ENCODE assay signal across 8 cellular contexts in the genomic region with DNA sequence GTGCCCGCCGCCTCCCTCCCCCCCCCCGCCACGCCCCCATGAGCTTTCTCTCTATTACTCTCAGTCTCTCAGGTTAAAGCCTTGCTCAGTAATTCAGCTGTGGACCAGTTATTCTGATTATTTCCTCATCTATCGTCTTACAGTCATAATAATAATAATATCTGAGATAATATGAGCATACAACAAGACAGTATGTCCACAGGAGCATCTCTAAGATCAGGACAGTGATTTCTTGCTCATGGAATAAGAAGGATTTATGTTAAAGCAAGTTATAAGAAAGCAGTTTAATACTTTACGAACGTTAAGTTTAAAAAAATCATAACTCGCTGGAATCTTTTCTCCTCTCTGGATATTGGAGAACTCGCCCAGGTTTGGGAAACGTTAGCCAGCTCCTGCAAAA. TPM values are rescaled to one million over a fixed set of nuclear protein-coding genes. Genes with fewer than 3 reads are reported as not detected.
DNase-seq lines count a peak whose midpoint lies in the region; ATAC-seq and TF ChIP-seq lines count a peak whose summit lies in the region.

No MANE protein-coding gene starts in this region.

- H3K27me3 ChIP-seq in upper lobe of right lung, result no peaks in the 10 kb centered on the region

- TF ChIP-seq CTCF in choroid plexus epithelial cell (conservative IDR thresholded peaks at IDR 0.05; ENCODE audit: low read depth, low read length) (no peak), mesothelial cell of epicardium (IDR thresholded peaks at IDR 0.05; ENCODE audit: unreplicated experiment) (no peak), upper lobe of right lung (IDR thresholded peaks at IDR 0.05) (no peak)

- intact Hi-C loops in upper lobe of right lung (cut with DNase I), result no loop called here

- no peaks in the 10 kb centered on the region for H3K9me3 ChIP-seq in upper lobe of right lung

- no peaks in the 10 kb centered on the region for H3K36me3 Mint-ChIP-seq in activated naive CD4-positive, alpha-beta T cell treated with anti-CD3 and anti-CD28 coated beads, Interleukin-2, amount 50 U/mL, for 24 hours
- no peaks in the 10 kb centered on the region for H3K36me3 Mint-ChIP-seq in mesothelial cell of epicardium

- peak overlapping the region; percentile 85 for H3K4me3 Mint-ChIP-seq in activated naive CD4-positive, alpha-beta T cell treated with anti-CD3 and anti-CD28 coated beads, Interleukin-2, amount 50 U/mL, for 24 hours
- H3K4me3 Mint-ChIP-seq in mesothelial cell of epicardium, result peak overlapping the region; percentile 86

- H3K4me1 Mint-ChIP-seq in activated naive CD4-positive, alpha-beta T cell treated with anti-CD3 and anti-CD28 coated beads, Interleukin-2, amount 50 U/mL, for 24 hours, result peaks cover 10% of the 10 kb centered on the region
- H3K4me1 Mint-ChIP-seq in mesothelial cell of epicardium, result peaks cover 65% of the 10 kb centered on the region

- H3K27ac ChIP-seq in upper lobe of right lung, result peak overlapping the region; percentile 84

- H3K36me3 ChIP-seq in upper lobe of right lung, result no peaks in the 10 kb centered on the region

- no peak for ATAC-seq in upper lobe of right lung
- no peak for ATAC-seq in HG03280 (IDR thresholded peaks at IDR 0.05; ENCODE audit: unreplicated experiment)
- ATAC-seq in HG02763 (IDR thresholded peaks at IDR 0.05; ENCODE audit: unreplicated experiment), result no peak
- ATAC-seq in HG02973 (IDR thresholded peaks at IDR 0.05; ENCODE audit: unreplicated experiment), result no peak

- H3K27me3 Mint-ChIP-seq in activated naive CD4-positive, alpha-beta T cell treated with anti-CD3 and anti-CD28 coated beads, Interleukin-2, amount 50 U/mL, for 24 hours, result peaks cover 7% of the 10 kb centered on the region
- no peaks in the 10 kb centered on the region for H3K27me3 Mint-ChIP-seq in mesothelial cell of epicardium (ENCODE audit: low read depth)

- H3K27ac Mint-ChIP-seq in activated naive CD4-positive, alpha-beta T cell treated with anti-CD3 and anti-CD28 coated beads, Interleukin-2, amount 50 U/mL, for 24 hours, result no peak overlapping the region
- H3K27ac Mint-ChIP-seq in mesothelial cell of epicardium, result peak overlapping the region; percentile 99

- no peak for DNase-seq in activated naive CD4-positive, alpha-beta T cell treated with anti-CD3 and anti-CD28 coated beads, Interleukin-2, amount 50 U/mL, for 16 hours
- DNase-seq in choroid plexus epithelial cell (ENCODE audit: low read depth) (no peak), mesothelial cell of epicardium (ENCODE audit: low spot score in 2 of 2, unreplicated experiment in 2 of 2) (no peak), upper lobe of right lung (no peak)

- no peaks in the 10 kb centered on the region for H3K9me3 Mint-ChIP-seq in activated naive CD4-positive, alpha-beta T cell treated with anti-CD3 and anti-CD28 coated beads, Interleukin-2, amount 50 U/mL, for 24 hours
- no peaks in the 10 kb centered on the region for H3K9me3 Mint-ChIP-seq in mesothelial cell of epicardium

- peak overlapping the region; percentile 67 for H3K4me3 ChIP-seq in choroid plexus epithelial cell (ENCODE audit: low read depth, low read length)
- peak overlapping the region; percentile 55 for H3K4me3 ChIP-seq in upper lobe of right lung

- peaks cover 21% of the 10 kb centered on the region for H3K4me1 ChIP-seq in upper lobe of right lung

RNA-seq across cellular contexts. Expression of gene LMCD1, which starts 0.7 kb away (rescaled TPM):
- total RNA-seq in mesothelial cell of epicardium (20.8 to 24.2 TPM (median 22.4 TPM) in 3 replicates), upper lobe of right lung (174 TPM)
